In the genomic region with DNA sequence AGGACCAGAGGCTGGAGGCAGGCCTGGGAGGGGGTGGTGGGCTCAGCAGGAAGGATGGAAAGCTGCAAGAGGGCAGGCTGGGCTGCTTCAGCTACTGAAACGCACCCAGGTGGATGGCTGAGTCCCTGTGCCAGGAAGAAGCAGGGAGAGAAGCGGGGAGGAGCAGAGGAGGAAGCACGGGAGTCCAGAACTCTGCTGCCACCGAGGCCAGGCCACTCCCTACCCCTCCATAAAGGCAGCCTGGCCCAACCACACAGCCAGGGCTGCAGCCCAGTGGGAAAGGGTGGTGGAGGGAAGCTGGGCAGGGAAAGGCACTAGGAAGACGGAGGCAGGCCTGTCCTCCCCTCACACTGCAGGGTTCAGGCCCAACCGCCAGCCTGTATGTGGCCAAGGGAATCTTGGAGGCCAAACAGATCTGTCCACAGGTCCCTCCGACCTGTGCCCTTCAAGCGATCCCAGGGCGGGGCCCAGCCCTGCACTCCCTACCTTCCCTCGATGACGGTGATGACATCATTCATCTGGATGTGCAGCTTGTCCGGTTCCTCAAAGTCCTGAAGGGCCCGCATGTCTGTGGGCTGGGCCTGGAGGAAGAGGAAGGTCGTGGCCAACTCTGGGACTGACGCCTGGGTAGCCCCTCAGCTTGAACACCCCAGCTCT, we compare ENCODE assay signal across 24 cellular contexts. TPM values are rescaled to one million over a fixed set of nuclear protein-coding genes. Genes with fewer than 3 reads are reported as not detected.
DNase-seq lines count a peak whose midpoint lies in the region; FAIRE-seq and TF ChIP-seq lines count a peak whose summit lies in the region.
"Had no signal": no experiment of that assay in that cellular context is flagged by ENCODE, and none has a peak within 500 bp of the region (broad histone marks: within the 10 kb centered on the region; RNA-seq: fewer than 3 reads in every experiment).

No MANE protein-coding gene starts in this region.

- peaks cover 5% of the 10 kb centered on the region for H3K23me2 ChIP-seq in H9 (ENCODE audit: insufficient read length, low read depth, low read length, poor library complexity, severe bottlenecking)

- H3K4me3 Mint-ChIP-seq in H9 = no peak overlapping the region
- H3K4me3 Mint-ChIP-seq: activated CD4-positive, alpha-beta T cell treated with anti-CD3 and anti-CD28 coated beads, Interleukin-2, amount 10 ng/mL, durations not matched to agents 24 days and 14 days; activated CD8-positive, alpha-beta memory T cell treated with anti-CD3 and anti-CD28 coated beads, Interleukin-2, amount 10 ng/mL, durations not matched to agents 7 days and 5 days; activated naive CD4-positive, alpha-beta T cell treated with anti-CD3 and anti-CD28 coated beads, Interleukin-2, amount 50 U/mL, for 24 hours; activated T-helper 1 cell treated with anti-CD3 and anti-CD28 coated beads, Interleukin-12 subunit alpha, Interleukin-12 subunit beta, Interleukin-2, Interleukin-4 antibody, amounts not matched to agents 30 ng/mL and 10 ng/mL and 1 ng/mL, durations not matched to agents 14 hours and 24 hours and 36 hours; CD8-positive, alpha-beta memory T cell; natural killer cell treated with Interleukin-12 subunit alpha and Interleukin-12 subunit beta and Interleukin-15 and Interleukin-18, amount 100 ng/mL, for 72 hours; stimulated activated naive CD8-positive, alpha-beta T cell treated with anti-CD3 and anti-CD28 coated beads, Interleukin-15, Interleukin-2, amounts not matched to agents 100 ng/mL and 50 ng/mL, for 24 hours had no signal

- CTCF ChIA-PET in PC-9 (lab: Charles Lee) = interaction anchor here (0.5 to 2.2 kb wide), 4 partner anchors 12 to 19 kb away, joined by 3 to 19 read pairs (median 3); no protein-coding TSS in a partner anchor

- H3K4me1 Mint-ChIP-seq in H9 = no peaks in the 10 kb centered on the region; a peak in 1 of 4 replicates
- H3K4me1 Mint-ChIP-seq: activated naive CD4-positive, alpha-beta T cell treated with anti-CD3 and anti-CD28 coated beads, Interleukin-2, amount 50 U/mL, for 24 hours; CD8-positive, alpha-beta memory T cell had no signal

- H3K79me2 ChIP-seq in H9 (ENCODE audit: insufficient read depth, low read length) (no peaks in the 10 kb centered on the region), PC-9 (ENCODE audit: low read depth) (peaks cover 37% of the 10 kb centered on the region)
- H3K79me2 ChIP-seq: hepatocyte had no signal

- H3K9me2 ChIP-seq in PC-9 (ENCODE audit: insufficient read depth) = no peaks in the 10 kb centered on the region

- H3K27ac ChIP-seq in H9 (ENCODE audit: insufficient read length, low read depth, low read length) (no peak overlapping the region), PC-9 (peak overlapping the region; percentile 56), esophagus squamous epithelium (peak overlapping the region; percentile 74 to 85 (median 80)), small intestine (ENCODE audit: low read depth in 1 of 2, low read length in 1 of 2) (no peak overlapping the region)
- H3K27ac ChIP-seq: ascending aorta, hepatocyte, tibial nerve, WERI-Rb-1 had no signal

- H3K36me3 ChIP-seq in PC-9 (ENCODE audit: low read depth) (0 out of 2 replicates have a peak, but pooled peaks cover 7% of the 10 kb centered on the region), esophagus squamous epithelium (peaks cover 16 to 79% (median 25%) of the 10 kb centered on the region in 3 donors), small intestine (ENCODE audit: control insufficient read depth in 2 of 2, insufficient read depth in 2 of 2, low read length in 2 of 2) (no peaks in the 10 kb centered on the region)
- H3K36me3 ChIP-seq: WERI-Rb-1 had no signal

- H2BK12ac ChIP-seq in H9 (ENCODE audit: insufficient read length, low read depth, low read length) = no peak overlapping the region

- no peak overlapping the region for H4K5ac ChIP-seq in H9 (ENCODE audit: insufficient read length, low read depth, low read length)

- DNase-seq in H9 (no peak), PC-9 (peak in 1 of 2 experiments; percentile 58), esophagus squamous epithelium (lab: John Stamatoyannopoulos, UW) (no peak), small intestine (peak; percentile 40), urothelium cell line (ENCODE audit: low spot score) (no peak), DMS53 (lab: John Stamatoyannopoulos, UW) (no peak), OCI-M2 (lab: John Stamatoyannopoulos, UW; ENCODE audit: unreplicated experiment) (no peak)
- DNase-seq: activated CD4-positive, alpha-beta T cell treated with anti-CD3 and anti-CD28 coated beads, Interleukin-2, amount 10 ng/mL, durations not matched to agents 24 days and 14 days; activated CD8-positive, alpha-beta memory T cell treated with anti-CD3 and anti-CD28 coated beads, Interleukin-2, amount 10 ng/mL, durations not matched to agents 7 days and 5 days; CD8-positive, alpha-beta memory T cell; DMS79; foreskin melanocyte; NCI-H146; NCI-H2171 treated with DMSO at 0.1 percent for 48 hours; NCI-H748 treated with DMSO at 0.1 percent for 48 hours; WERI-Rb-1 had no signal

- H4K91ac ChIP-seq in H9 (ENCODE audit: insufficient read length, low read depth, low read length) = peak overlapping the region; percentile 55

- H3K4me1 ChIP-seq in H9 (ENCODE audit: insufficient read depth, low read length) = no peaks in the 10 kb centered on the region
- peaks cover 55% of the 10 kb centered on the region for H3K4me1 ChIP-seq in PC-9 (replicated peaks; ENCODE audit: insufficient read depth)
- peaks cover 20 to 55% (median 23%) of the 10 kb centered on the region in 3 donors for H3K4me1 ChIP-seq in esophagus squamous epithelium
- H3K4me1 ChIP-seq in small intestine (ENCODE audit: control insufficient read depth in 2 of 2, insufficient read depth in 1 of 2, low read depth in 1 of 2, low read length in 1 of 2) = no peaks in the 10 kb centered on the region
- H3K4me1 ChIP-seq: ascending aorta had no signal

- BruUV-seq in PC-9 (replicated peaks; lab: Mats Ljungman, UMichigan) = no TSS peak

- H3K27me3 ChIP-seq in H9 (ENCODE audit: insufficient read depth, low read length) = no peaks in the 10 kb centered on the region
- H3K27me3 ChIP-seq in PC-9 (ENCODE audit: insufficient read depth, low read depth) = no peaks in the 10 kb centered on the region
- H3K27me3 ChIP-seq in esophagus squamous epithelium = no peaks in the 10 kb centered on the region
- H3K27me3 ChIP-seq in small intestine (ENCODE audit: control insufficient read depth in 2 of 2, insufficient read depth in 2 of 2, low read length in 2 of 2) = no peaks in the 10 kb centered on the region
- H3K27me3 ChIP-seq: ascending aorta, hepatocyte, right atrium auricular region, tibial nerve had no signal

- peak overlapping the region; percentile 30 for H4K8ac ChIP-seq in H9 (replicated peaks; ENCODE audit: insufficient read length, low read depth, low read length)

- H4K20me1 ChIP-seq in H9 (ENCODE audit: control insufficient read depth, insufficient read depth, insufficient read length) (no peaks in the 10 kb centered on the region), PC-9 (ENCODE audit: insufficient read depth) (no peaks in the 10 kb centered on the region)

- peaks cover 0 to 20% (median 14%) of the 10 kb centered on the region in 3 experiments; a peak in 5 of 7 replicates for H3K36me3 Mint-ChIP-seq in H9 (ENCODE audit: insufficient read depth in 1 of 3, low read depth in 3 of 3)
- H3K36me3 Mint-ChIP-seq: activated naive CD4-positive, alpha-beta T cell treated with anti-CD3 and anti-CD28 coated beads, Interleukin-2, amount 50 U/mL, for 24 hours; natural killer cell treated with Interleukin-12 subunit alpha and Interleukin-12 subunit beta and Interleukin-15 and Interleukin-18, amount 100 ng/mL, for 72 hours had no signal

- H3K56ac ChIP-seq in H9 (ENCODE audit: insufficient read length, low read depth, low read length) = no peak overlapping the region

- intact Hi-C loops in PC-9 (cut with micrococcal nuclease; ENCODE audit: unreplicated experiment) (no loop called here), esophagus squamous epithelium (cut with DNase I) (no loop called here)

- H3T11ph ChIP-seq in H9 (ENCODE audit: low read length) = no peak overlapping the region

- H2AK5ac ChIP-seq in H9 (ENCODE audit: insufficient read length, low read length) = no peak overlapping the region

- no peak overlapping the region for H3K9ac ChIP-seq in H9 (ENCODE audit: extremely low read depth, insufficient read length, low read length)

- H3K23ac ChIP-seq in H9 (ENCODE audit: insufficient read length, low read depth, low read length) = no peak overlapping the region

- FAIRE-seq in small intestine (lab: Jason Lieb, UNC) (no peak), urothelium cell line (lab: Jason Lieb, UNC) (no peak)

- no peak for TF ChIP-seq POLR2A in esophagus squamous epithelium (IDR thresholded peaks at IDR 0.05)

- TF ChIP-seq CTCF in H9 (conservative IDR thresholded peaks at IDR 0.05) = no peak
- TF ChIP-seq CTCF in PC-9 (conservative IDR thresholded peaks at IDR 0.05) = no peak
- TF ChIP-seq CTCF in esophagus squamous epithelium (IDR thresholded peaks at IDR 0.05) = no peak

- no peak overlapping the region for H2AFZ ChIP-seq in H9 (ENCODE audit: low read length)
- H2AFZ ChIP-seq in PC-9 = no peak overlapping the region
- H2AFZ ChIP-seq: hepatocyte had no signal

- no peaks in the 10 kb centered on the region for H3K27me3 Mint-ChIP-seq in H9 (ENCODE audit: low read depth)
- H3K27me3 Mint-ChIP-seq: activated CD4-positive, alpha-beta T cell treated with anti-CD3 and anti-CD28 coated beads, Interleukin-2, amount 10 ng/mL, durations not matched to agents 24 days and 14 days; activated CD8-positive, alpha-beta memory T cell treated with anti-CD3 and anti-CD28 coated beads, Interleukin-2, amount 10 ng/mL, durations not matched to agents 7 days and 5 days; activated naive CD4-positive, alpha-beta T cell treated with anti-CD3 and anti-CD28 coated beads, Interleukin-2, amount 50 U/mL, for 24 hours; CD8-positive, alpha-beta memory T cell; natural killer cell treated with Interleukin-12 subunit alpha and Interleukin-12 subunit beta and Interleukin-15 and Interleukin-18, amount 100 ng/mL, for 72 hours; stimulated activated naive CD8-positive, alpha-beta T cell treated with anti-CD3 and anti-CD28 coated beads, Interleukin-15, Interleukin-2, amounts not matched to agents 100 ng/mL and 50 ng/mL, for 24 hours had no signal

- POLR2A ChIA-PET in PC-9 (lab: Charles Lee; ENCODE audit: unreplicated experiment) = interaction anchor here (0.5 to 0.7 kb wide), 3 partner anchors 131 to 169 kb away, joined by 3 to 4 read pairs (median 3); no protein-coding TSS in a partner anchor

- no peaks in the 10 kb centered on the region for H3K79me1 ChIP-seq in H9 (ENCODE audit: insufficient read depth, low read depth, low read length, poor library complexity, severe bottlenecking)

- H3K4ac ChIP-seq in H9 (ENCODE audit: low read depth, low read length) = no peak overlapping the region

- no peak overlapping the region for H3K27ac Mint-ChIP-seq in H9
- H3K27ac Mint-ChIP-seq: activated CD4-positive, alpha-beta T cell treated with anti-CD3 and anti-CD28 coated beads, Interleukin-2, amount 10 ng/mL, durations not matched to agents 24 days and 14 days; activated naive CD4-positive, alpha-beta T cell treated with anti-CD3 and anti-CD28 coated beads, Interleukin-2, amount 50 U/mL, for 24 hours; activated T-helper 1 cell treated with anti-CD3 and anti-CD28 coated beads, Interleukin-12 subunit alpha, Interleukin-12 subunit beta, Interleukin-2, Interleukin-4 antibody, amounts not matched to agents 30 ng/mL and 10 ng/mL and 1 ng/mL, durations not matched to agents 14 hours and 24 hours and 36 hours; natural killer cell treated with Interleukin-12 subunit alpha and Interleukin-12 subunit beta and Interleukin-15 and Interleukin-18, amount 100 ng/mL, for 72 hours; stimulated activated naive CD8-positive, alpha-beta T cell treated with anti-CD3 and anti-CD28 coated beads, Interleukin-15, Interleukin-2, amounts not matched to agents 100 ng/mL and 50 ng/mL, for 24 hours had no signal

- H2BK120ac ChIP-seq in H9 (ENCODE audit: low read depth, low read length, poor library complexity, severe bottlenecking) = no peak overlapping the region

- peak overlapping the region; percentile 41 for H2BK5ac ChIP-seq in H9 (ENCODE audit: insufficient read length, low read length)

- H3K9me3 ChIP-seq in H9 (ENCODE audit: control insufficient read depth, low read depth, low read length) (no peaks in the 10 kb centered on the region), PC-9 (ENCODE audit: insufficient read depth, low read depth) (no peaks in the 10 kb centered on the region), esophagus squamous epithelium (no peaks in the 10 kb centered on the region), small intestine (ENCODE audit: control insufficient read depth, low read depth) (no peaks in the 10 kb centered on the region)
- H3K9me3 ChIP-seq: ascending aorta, right atrium auricular region, tibial nerve had no signal

- H3F3A ChIP-seq in PC-9 (ENCODE audit: insufficient read depth, low read depth) = peaks cover 27% of the 10 kb centered on the region; the same call in 1 of the 2 replicates

- H3K14ac ChIP-seq in H9 (ENCODE audit: insufficient read depth, low read length) = no peak overlapping the region; the same call in 1 of the 2 replicates

- no peak overlapping the region for H3K18ac ChIP-seq in H9 (ENCODE audit: insufficient read length, low read depth, low read length)

- H3K9me3 Mint-ChIP-seq in H9 = no peaks in the 10 kb centered on the region
- H3K9me3 Mint-ChIP-seq: activated CD4-positive, alpha-beta T cell treated with anti-CD3 and anti-CD28 coated beads, Interleukin-2, amount 10 ng/mL, durations not matched to agents 24 days and 14 days; activated naive CD4-positive, alpha-beta T cell treated with anti-CD3 and anti-CD28 coated beads, Interleukin-2, amount 50 U/mL, for 24 hours; activated T-helper 1 cell treated with anti-CD3 and anti-CD28 coated beads, Interleukin-12 subunit alpha, Interleukin-12 subunit beta, Interleukin-2, Interleukin-4 antibody, amounts not matched to agents 30 ng/mL and 10 ng/mL and 1 ng/mL, durations not matched to agents 14 hours and 24 hours and 36 hours; CD8-positive, alpha-beta memory T cell; natural killer cell treated with Interleukin-12 subunit alpha and Interleukin-12 subunit beta and Interleukin-15 and Interleukin-18, amount 100 ng/mL, for 72 hours; stimulated activated naive CD8-positive, alpha-beta T cell treated with anti-CD3 and anti-CD28 coated beads, Interleukin-15, Interleukin-2, amounts not matched to agents 100 ng/mL and 50 ng/mL, for 24 hours had no signal

- H2BK15ac ChIP-seq in H9 (ENCODE audit: low read depth, low read length) = no peak overlapping the region

- H3K4me2 ChIP-seq in H9 (ENCODE audit: insufficient read depth, insufficient read length, low read length) (no peak overlapping the region), PC-9 (peak overlapping the region; percentile 79)
- H3K4me2 ChIP-seq: hepatocyte had no signal

- H3K4me3 ChIP-seq in PC-9 (peak overlapping the region; percentile 57; the same call in 1 of the 2 replicates), esophagus squamous epithelium (peak overlapping the region in 2 of 4 donors; percentile 10 to 31), small intestine (ENCODE audit: low read depth in 1 of 2, low read length in 2 of 2) (no peak overlapping the region)
- H3K4me3 ChIP-seq: ascending aorta, hepatocyte, right atrium auricular region, tibial nerve had no signal

- WGBS in H9 (ENCODE audit: extremely low coverage, insufficient read length, low lambda C conversion rate) = no CpG with 5 or more reads among the region's 15 CpGs
- 59 to 88% methylated on average over 12 to 14 of the region's 15 CpGs for WGBS in esophagus squamous epithelium, 2 donors
- WGBS in small intestine, 3 donors = 67 to 83% (median 80%) methylated on average over 12 to 15 of the region's 15 CpGs

- H2BK20ac ChIP-seq in H9 (ENCODE audit: low read depth, low read length, poor library complexity, severe bottlenecking) = no peak overlapping the region

RNA-seq across cellular contexts. Expression of gene TNK2, which starts 30.5 kb away (rescaled TPM):
- total RNA-seq in H9 (2021) (34.5 and 35.3 TPM in 2 replicates), PC-9 (2021) (118 and 125 TPM in 2 replicates), esophagus squamous epithelium (10 to 100 TPM; 18.4 to 45.7 (median 42.8) TPM)
- 10 to 100 TPM in 2 of 3 donors, 1 to 10 TPM in 1; 6.7 to 17.8 (median 14.6) TPM for polyA plus RNA-seq in small intestine

Comparison
In these comparisons a context has a peak if more than half of its experiments do, and no peak if none do; other contexts are left out.
1. H3K27ac ChIP-seq: peak in PC-9 (single experiment) and esophagus squamous epithelium (4 of 4); none in H9 (single experiment) and small intestine (0 of 2).